In the genomic region with DNA sequence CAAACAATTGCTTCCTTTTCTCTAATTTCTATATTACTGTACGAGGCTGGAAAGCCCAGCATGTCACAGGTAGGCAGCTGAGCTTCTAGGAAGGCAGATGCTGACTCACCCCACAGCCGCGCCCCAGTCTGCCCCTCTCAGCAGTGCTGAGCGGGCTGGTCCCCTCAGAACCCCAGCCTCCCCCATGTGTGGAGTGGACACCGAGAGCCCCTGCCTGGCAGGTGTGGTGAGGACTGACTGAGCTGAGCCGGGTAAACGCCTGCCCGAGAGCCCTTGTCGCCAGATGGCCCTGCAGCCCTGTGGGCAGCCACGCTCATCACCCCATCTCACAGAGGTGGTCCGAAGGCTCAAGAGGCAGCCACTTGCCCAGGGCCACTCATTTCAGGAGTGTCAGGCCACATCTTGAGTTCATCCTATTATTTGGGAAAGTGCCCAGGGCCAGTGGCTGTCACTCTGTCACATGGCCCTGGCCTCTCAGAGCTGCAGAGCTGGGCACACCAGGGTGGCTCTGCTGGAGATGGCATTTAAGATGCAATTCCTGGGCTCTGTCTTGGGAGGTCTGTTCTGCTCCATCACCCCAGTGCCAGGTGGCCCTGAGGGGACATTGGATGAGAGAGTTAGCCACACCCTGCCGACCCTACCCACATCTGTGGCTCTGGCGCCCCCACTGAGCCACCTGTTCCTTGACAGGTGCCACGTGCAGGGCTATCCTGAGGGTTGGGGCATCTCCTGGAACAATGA, we compare ENCODE assay signal across 1 cellular context.
TF ChIP-seq lines count a peak whose summit lies in the region.

No MANE protein-coding gene starts in this region.

TF ChIP-seq in K562, 482 proteins besides CTCF, POLR2A, EP300 and RAD21:
- TF ChIP-seq TFAM (CRISPR knock-in tag; conservative IDR thresholded peaks at IDR 0.05) (no peak), ARID1B (IDR thresholded peaks at IDR 0.05) (0 out of 2 replicates have a peak, but pooled peaks have one; percentile 19), MAFG (tag; conservative IDR thresholded peaks at IDR 0.05) (peak; percentile 16; the same call in 1 of the 2 replicates), STAG1 (CRISPR knock-in tag; IDR thresholded peaks at IDR 0.05; ENCODE audit: borderline replicate concordance) (0 out of 2 replicates have a peak, but pooled peaks have one; percentile 19), NFE2 (IDR thresholded peaks at IDR 0.05; ENCODE audit: low read depth) (peak; percentile 64), MAFK (IDR thresholded peaks at IDR 0.05; ENCODE audit: low read length) (peak; percentile 42; the same call in 1 of the 2 replicates), JUND (IDR thresholded peaks at IDR 0.05; ENCODE audit: borderline replicate concordance, low read depth, low read length) (peak; percentile 29; the same call in 1 of the 2 replicates), JUND (tag; IDR thresholded peaks at IDR 0.05; ENCODE audit: borderline replicate concordance, low read depth, low read length) (no peak), C11orf30 (IDR thresholded peaks at IDR 0.05; ENCODE audit: low read depth) (peak; percentile 73), TAF1 (IDR thresholded peaks at IDR 0.05; ENCODE audit: control insufficient read depth, extremely low read depth, insufficient read depth, low read length, severe bottlenecking) (no peak), ZNF316 (IDR thresholded peaks at IDR 0.05) (peak; percentile 63; the same call in 1 of the 2 replicates)
- TF ChIP-seq, protein P1, sequence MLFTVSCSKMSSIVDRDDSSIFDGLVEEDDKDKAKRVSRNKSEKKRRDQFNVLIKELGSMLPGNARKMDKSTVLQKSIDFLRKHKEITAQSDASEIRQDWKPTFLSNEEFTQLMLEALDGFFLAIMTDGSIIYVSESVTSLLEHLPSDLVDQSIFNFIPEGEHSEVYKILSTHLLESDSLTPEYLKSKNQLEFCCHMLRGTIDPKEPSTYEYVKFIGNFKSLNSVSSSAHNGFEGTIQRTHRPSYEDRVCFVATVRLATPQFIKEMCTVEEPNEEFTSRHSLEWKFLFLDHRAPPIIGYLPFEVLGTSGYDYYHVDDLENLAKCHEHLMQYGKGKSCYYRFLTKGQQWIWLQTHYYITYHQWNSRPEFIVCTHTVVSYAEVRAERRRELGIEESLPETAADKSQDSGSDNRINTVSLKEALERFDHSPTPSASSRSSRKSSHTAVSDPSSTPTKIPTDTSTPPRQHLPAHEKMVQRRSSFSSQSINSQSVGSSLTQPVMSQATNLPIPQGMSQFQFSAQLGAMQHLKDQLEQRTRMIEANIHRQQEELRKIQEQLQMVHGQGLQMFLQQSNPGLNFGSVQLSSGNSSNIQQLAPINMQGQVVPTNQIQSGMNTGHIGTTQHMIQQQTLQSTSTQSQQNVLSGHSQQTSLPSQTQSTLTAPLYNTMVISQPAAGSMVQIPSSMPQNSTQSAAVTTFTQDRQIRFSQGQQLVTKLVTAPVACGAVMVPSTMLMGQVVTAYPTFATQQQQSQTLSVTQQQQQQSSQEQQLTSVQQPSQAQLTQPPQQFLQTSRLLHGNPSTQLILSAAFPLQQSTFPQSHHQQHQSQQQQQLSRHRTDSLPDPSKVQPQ (CRISPR knock-in tag; IDR thresholded peaks at IDR 0.05; ENCODE audit: borderline replicate concordance), result no peak
- TF ChIP-seq, protein P2, sequence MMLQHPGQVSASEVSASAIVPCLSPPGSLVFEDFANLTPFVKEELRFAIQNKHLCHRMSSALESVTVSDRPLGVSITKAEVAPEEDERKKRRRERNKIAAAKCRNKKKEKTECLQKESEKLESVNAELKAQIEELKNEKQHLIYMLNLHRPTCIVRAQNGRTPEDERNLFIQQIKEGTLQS (IDR thresholded peaks at IDR 0.05), result peak; percentile 36; the same call in 1 of the 2 replicates
- TF ChIP-seq, protein P2 (CRISPR knock-in tag; conservative IDR thresholded peaks at IDR 0.05), result no peak
- TF ChIP-seq, protein P3, sequence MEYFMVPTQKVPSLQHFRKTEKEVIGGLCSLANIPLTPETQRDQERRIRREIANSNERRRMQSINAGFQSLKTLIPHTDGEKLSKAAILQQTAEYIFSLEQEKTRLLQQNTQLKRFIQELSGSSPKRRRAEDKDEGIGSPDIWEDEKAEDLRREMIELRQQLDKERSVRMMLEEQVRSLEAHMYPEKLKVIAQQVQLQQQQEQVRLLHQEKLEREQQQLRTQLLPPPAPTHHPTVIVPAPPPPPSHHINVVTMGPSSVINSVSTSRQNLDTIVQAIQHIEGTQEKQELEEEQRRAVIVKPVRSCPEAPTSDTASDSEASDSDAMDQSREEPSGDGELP (CRISPR knock-in tag; IDR thresholded peaks at IDR 0.05; ENCODE audit: borderline replicate concordance), result 0 out of 2 replicates have a peak, but pooled peaks have one; percentile 33
